In genomic region chr16:4862639-4863038, GRCh38 we compare ENCODE assay signal across 20 cellular contexts. TPM values are rescaled to one million over a fixed set of nuclear protein-coding genes. Genes with fewer than 3 reads are reported as not detected.
A peak's percentile ranks its signal among the peaks of the same experiment; 100 is the strongest.
DNase-seq lines count a peak whose midpoint lies in the region; ATAC-seq and TF ChIP-seq lines count a peak whose summit lies in the region.
"Had no signal": no experiment of that assay in that cellular context is flagged by ENCODE, and none has a peak within 500 bp of the region (broad histone marks: within the 10 kb centered on the region; RNA-seq: fewer than 3 reads in every experiment).

No MANE protein-coding gene starts in this region.

- H3K4me1 ChIP-seq in mammary epithelial cell (ENCODE audit: insufficient read depth, low read length) (peaks cover 31% of the 10 kb centered on the region), upper lobe of left lung (peaks cover 2 to 24% (median 15%) of the 10 kb centered on the region in 4 donors)
- H3K4me1 ChIP-seq: SJSA1 had no signal

- H3K36me3 Mint-ChIP-seq in MCF 10A (ENCODE audit: insufficient read depth, unreplicated experiment), result peaks cover 58% of the 10 kb centered on the region
- peaks cover 36% of the 10 kb centered on the region for H3K36me3 Mint-ChIP-seq in activated CD4-positive, alpha-beta memory T cell treated with anti-CD3 and anti-CD28 coated beads for 36 hours

- peaks cover 75% of the 10 kb centered on the region for H3K79me2 ChIP-seq in mammary epithelial cell (ENCODE audit: insufficient read depth, low read length)

- no peak overlapping the region for H3K4me3 Mint-ChIP-seq in MCF 10A (ENCODE audit: unreplicated experiment)
- no peak overlapping the region for H3K4me3 Mint-ChIP-seq in activated CD4-positive, alpha-beta memory T cell treated with anti-CD3 and anti-CD28 coated beads for 36 hours
- H3K4me3 Mint-ChIP-seq: type B pancreatic cell had no signal

- ATAC-seq in left colon (peak; percentile 77), upper lobe of left lung (ENCODE audit: low FRiP score in 2 of 2) (peak; percentile 46 to 70), GM19324 (IDR thresholded peaks at IDR 0.05; ENCODE audit: low FRiP score, unreplicated experiment) (no peak), HG03520 (IDR thresholded peaks at IDR 0.05; ENCODE audit: unreplicated experiment) (no peak)

- H3K27me3 Mint-ChIP-seq in MCF 10A (ENCODE audit: insufficient read depth, unreplicated experiment), result no peaks in the 10 kb centered on the region
- no peaks in the 10 kb centered on the region for H3K27me3 Mint-ChIP-seq in activated CD4-positive, alpha-beta memory T cell treated with anti-CD3 and anti-CD28 coated beads for 36 hours
- H3K27me3 Mint-ChIP-seq: type B pancreatic cell had no signal

- DNase-seq in MCF 10A (ENCODE audit: unreplicated experiment) (peak; percentile 77), mammary epithelial cell (no peak), left colon (no peak), upper lobe of left lung (peak in 1 of 2 donors; percentile 83), NAMALWA (ENCODE audit: low spot score) (no peak)
- no peak for DNase-seq in activated CD4-positive, alpha-beta memory T cell treated with anti-CD3 and anti-CD28 coated beads for 36 hours
- DNase-seq: activated CD4-positive, alpha-beta T cell treated with anti-CD3 and anti-CD28 coated beads for 48 hours; activated T-cell treated with anti-CD3 and anti-CD28 coated beads, Interleukin-2, amount 50 U/mL, for 48 hours; EL; HCEC 1CT; midbrain; NCI-H1092; NCI-H2171; NK-92 treated with Interleukin-12 subunit alpha and Interleukin-12 subunit beta, amount 100 ng/mL, for 24 hours; T-helper 9 cell had no signal

- intact Hi-C loops in MCF 10A (cut with micrococcal nuclease), result no loop called here
- intact Hi-C loops in mammary epithelial cell (cut with micrococcal nuclease), result no loop called here
- intact Hi-C loops in activated CD4-positive, alpha-beta memory T cell treated with anti-CD3 and anti-CD28 coated beads for 36 hours (cut with micrococcal nuclease), result no loop called here
- intact Hi-C loops in left colon (cut with DNase I, micrococcal nuclease), result no loop called here

- no peaks in the 10 kb centered on the region for H3K9me3 Mint-ChIP-seq in MCF 10A (ENCODE audit: unreplicated experiment)
- no peaks in the 10 kb centered on the region for H3K9me3 Mint-ChIP-seq in activated CD4-positive, alpha-beta memory T cell treated with anti-CD3 and anti-CD28 coated beads for 36 hours
- H3K9me3 Mint-ChIP-seq: type B pancreatic cell had no signal

- H3K27ac ChIP-seq in mammary epithelial cell (ENCODE audit: insufficient read depth, low read depth, low read length), result no peak overlapping the region
- H3K27ac ChIP-seq in upper lobe of left lung, result peak overlapping the region in 3 of 4 donors; percentile 5 to 76 (median 40)
- H3K27ac ChIP-seq: SJSA1, skin epidermis had no signal

- H3K27ac Mint-ChIP-seq in MCF 10A (ENCODE audit: low read depth, unreplicated experiment), result no peak overlapping the region
- peak overlapping the region; percentile 10 for H3K27ac Mint-ChIP-seq in activated CD4-positive, alpha-beta memory T cell treated with anti-CD3 and anti-CD28 coated beads for 36 hours

- POLR2A ChIA-PET in MCF 10A (lab: Yijun Ruan, JAX), result interaction anchor here (0.6 kb wide), 1 partner anchor 53 kb away, joined by 3 read pairs; no protein-coding TSS in a partner anchor
- POLR2A ChIA-PET in activated CD4-positive, alpha-beta memory T cell treated with anti-CD3 and anti-CD28 coated beads for 36 hours (lab: Charles Lee), result no interaction called here

- TF ChIP-seq EP300 in upper lobe of left lung (IDR thresholded peaks at IDR 0.05), result peak in 1 of 4 donors; percentile 63

- WGBS in mammary epithelial cell (ENCODE audit: low coverage, missing lambda C conversion rate), result 96% methylated on average over 5 of the region's 5 CpGs
- WGBS in upper lobe of left lung, 2 donors, result 46 to 67% methylated on average over 5 of the region's 5 CpGs

- BruUV-seq in MCF 10A (replicated peaks; lab: Mats Ljungman, UMichigan), result no TSS peak
- no TSS peak for BruUV-seq in mammary epithelial cell (replicated peaks; lab: Mats Ljungman, UMichigan)

- no peak overlapping the region for H3K4me2 ChIP-seq in mammary epithelial cell (ENCODE audit: insufficient read depth, low read depth, low read length)

- H3K27me3 ChIP-seq in mammary epithelial cell (ENCODE audit: insufficient read depth, low read length) (no peaks in the 10 kb centered on the region), upper lobe of left lung (no peaks in the 10 kb centered on the region)
- H3K27me3 ChIP-seq: SJSA1 had no signal

- H2AFZ ChIP-seq in mammary epithelial cell (ENCODE audit: low read depth, low read length), result no peak overlapping the region

- CTCF ChIA-PET in MCF 10A (lab: Yijun Ruan, JAX) (no interaction called here), mammary epithelial cell (lab: Charles Lee; ENCODE audit: low non-redundant PET) (no interaction called here)
- CTCF ChIA-PET in activated CD4-positive, alpha-beta memory T cell treated with anti-CD3 and anti-CD28 coated beads for 36 hours (lab: Charles Lee), result no interaction called here

- H4K20me1 ChIP-seq in mammary epithelial cell (ENCODE audit: insufficient read depth, low read length), result no peaks in the 10 kb centered on the region

- no peaks in the 10 kb centered on the region for H3K9me3 ChIP-seq in mammary epithelial cell (replicated peaks; ENCODE audit: insufficient read depth, low read length)
- no peaks in the 10 kb centered on the region for H3K9me3 ChIP-seq in upper lobe of left lung
- H3K9me3 ChIP-seq: SJSA1 had no signal

- no peak for TF ChIP-seq CTCF in MCF 10A (IDR thresholded peaks at IDR 0.05; ENCODE audit: unreplicated experiment)
- no peak for TF ChIP-seq CTCF in mammary epithelial cell (conservative IDR thresholded peaks at IDR 0.05 in 1 of 2, IDR thresholded peaks at IDR 0.05 in 1 of 2; ENCODE audit: extremely low read depth in 1 of 2, insufficient read depth in 1 of 2, low read depth in 1 of 2, low read length in 2 of 2)
- TF ChIP-seq CTCF in upper lobe of left lung (IDR thresholded peaks at IDR 0.05), result no peak

- peaks cover 20% of the 10 kb centered on the region for H3K36me3 ChIP-seq in mammary epithelial cell (ENCODE audit: insufficient read depth, low read length)
- H3K36me3 ChIP-seq in upper lobe of left lung, result peaks cover 32 to 68% (median 44%) of the 10 kb centered on the region in 4 donors

- TF ChIP-seq POLR2A in upper lobe of left lung (IDR thresholded peaks at IDR 0.05), result no peak

- dilution Hi-C loops in mammary epithelial cell (cut with HindIII; ENCODE audit: low sequenced_read_pairs), result loop anchor here (5.0 kb wide), 3 partner anchors 70 to 135 kb away; partner anchors contain the start of gene ZNF500

- in situ Hi-C loops in mammary epithelial cell (cut with MboI; ENCODE audit: low sequenced_read_pairs in 2 of 2), result no loop called here

- H3K4me1 Mint-ChIP-seq in MCF 10A (ENCODE audit: insufficient read depth, unreplicated experiment), result peaks cover 11% of the 10 kb centered on the region
- peaks cover 13% of the 10 kb centered on the region for H3K4me1 Mint-ChIP-seq in activated CD4-positive, alpha-beta memory T cell treated with anti-CD3 and anti-CD28 coated beads for 36 hours (ENCODE audit: low read depth)

- H3K9ac ChIP-seq in mammary epithelial cell (ENCODE audit: insufficient read depth, low read length), result no peak overlapping the region

- no peak overlapping the region for H3K4me3 ChIP-seq in mammary epithelial cell (replicated peaks in 1 of 3; ENCODE audit: insufficient read depth in 1 of 3, low read depth in 2 of 3, low read length in 3 of 3)
- no peak overlapping the region for H3K4me3 ChIP-seq in upper lobe of left lung
- H3K4me3 ChIP-seq: SJSA1, skin epidermis had no signal

RNA-seq across cellular contexts. Expression of gene UBN1, which starts 15.4 kb away (rescaled TPM):
- total RNA-seq in MCF 10A (2022) (33.3 and 38.1 TPM in 2 replicates), mammary epithelial cell (10 to 100 TPM; 23.7 to 37.2 TPM), left colon (10 to 100 TPM; 34.8 to 43.5 TPM), upper lobe of left lung (10 to 100 TPM; 35.7 to 49.2 (median 38.8) TPM)
- 16.5 TPM for polyA plus RNA-seq in mammary epithelial cell
- polyA minus RNA-seq in mammary epithelial cell, result 96.1 TPM
- total RNA-seq in activated CD4-positive, alpha-beta memory T cell treated with anti-CD3 and anti-CD28 coated beads for 36 hours, result 10 to 100 TPM; 24.4 TPM

RNA-seq across cellular contexts. Expression of gene GLYR1, which starts 15.6 kb away (rescaled TPM):
- total RNA-seq in MCF 10A (2022) (67.3 and 77.3 TPM in 2 replicates), mammary epithelial cell (10 to 100 TPM; 38.0 to 67.7 TPM), left colon (100 to 1,000 TPM; 106 to 114 TPM), upper lobe of left lung (100 to 1,000 TPM in 1 of 6 donors, 10 to 100 TPM in 5; 67.8 to 110 (median 90.6) TPM)
- 31.3 TPM for polyA plus RNA-seq in mammary epithelial cell
- 58.2 TPM for polyA minus RNA-seq in mammary epithelial cell
- 10 to 100 TPM; 71.6 to 73.3 TPM for total RNA-seq in activated CD4-positive, alpha-beta memory T cell treated with anti-CD3 and anti-CD28 coated beads for 36 hours

Comparison
In these comparisons a context has a peak if more than half of its experiments do, and no peak if none do; other contexts are left out.
1. ATAC-seq: peak in left colon (single experiment) and upper lobe of left lung (2 of 2); none in GM19324 (single experiment) and HG03520 (single experiment).